Comparison of ENCODE assay signal across 27 cellular contexts in the genomic region with DNA sequence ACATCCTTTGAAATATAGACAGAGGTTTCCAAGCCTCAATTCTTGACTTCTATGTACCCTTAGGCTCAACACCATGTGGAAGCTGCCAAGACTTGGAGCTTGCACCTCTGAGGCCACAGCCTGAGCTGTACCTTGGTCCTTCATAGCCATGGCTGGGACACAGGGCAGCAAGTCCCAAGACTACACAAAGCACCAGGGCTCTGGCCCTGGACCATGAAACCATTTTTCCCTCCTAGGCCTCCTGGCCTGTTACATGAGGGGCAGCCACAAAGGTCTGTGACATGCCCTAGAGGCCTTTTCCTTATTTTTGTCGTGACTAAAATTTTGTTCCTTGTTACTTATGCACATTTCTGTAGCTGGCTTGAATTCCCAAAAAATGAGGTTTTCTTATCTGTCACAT.
"Had no signal": no experiment of that assay in that cellular context is flagged by ENCODE, and none has a peak within 500 bp of the region (broad histone marks: within the 10 kb centered on the region; RNA-seq: fewer than 3 reads in every experiment).

No MANE protein-coding gene starts in this region.

- H3K27me3 ChIP-seq: stomach, suprapubic skin, testis, thyroid gland, tibial artery, tibial nerve, transverse colon, upper lobe of left lung, upper lobe of right lung, uterus, vagina had no signal

- H3K4me1 ChIP-seq: stomach, suprapubic skin, testis, thyroid gland, tibial artery, tibial nerve, transverse colon, upper lobe of left lung, upper lobe of right lung, uterus, vagina had no signal

- H3K4me3 ChIP-seq: stomach, suprapubic skin, testis, thoracic aorta, thyroid gland, tibial artery, tibial nerve, transverse colon, upper lobe of left lung, upper lobe of right lung, uterus, vagina had no signal

- H3K9me3 ChIP-seq: suprapubic skin, testis, thoracic aorta, thyroid gland, tibial artery, transverse colon, upper lobe of right lung, uterus, vagina had no signal

- DNase-seq: stimulated activated CD4-positive, alpha-beta T cell treated with anti-CD3 and anti-CD28 coated beads, Interleukin-2, amount 100 ng/mL, for 48 hours; stimulated activated CD4-positive, alpha-beta T cell treated with anti-CD3 and anti-CD28 coated beads, Interleukin-4, amount 100 ng/mL, for 1 hour; stimulated activated CD4-positive, alpha-beta T cell treated with anti-CD3 and anti-CD28 coated beads, Interleukin-4, amount 100 ng/mL, for 24 hours; stimulated activated CD4-positive, alpha-beta T cell treated with anti-CD3 and anti-CD28 coated beads, Interleukin-4, amount 100 ng/mL, for 4 hours; stimulated activated CD8-positive, alpha-beta memory T cell treated with anti-CD3 and anti-CD28 coated beads, Interleukin-4, amount 100 ng/mL, for 48 hours; stimulated activated naive B cell treated with anti-CD40 and anti-IgM and Interleukin-4, amounts not matched to agents 10 μg/mL and 1 μg/mL and 100 μg/mL, for 72 hours; stimulated activated naive CD4-positive, alpha-beta T cell; stimulated activated naive CD4-positive, alpha-beta T cell treated with Interleukin-2 at 50 U/mL for 16 hours; stimulated activated naive CD8-positive, alpha-beta T cell treated with anti-CD3 and anti-CD28 coated beads, Interleukin-15, amount 100 ng/mL, for 72 hours; stimulated activated naive CD8-positive, alpha-beta T cell treated with anti-CD3 and anti-CD28 coated beads, Interleukin-15, Interleukin-2, amounts not matched to agents 100 U/mL and 50 U/mL, for 24 hours; stomach; substantia nigra; testis; thyroid gland; tibial artery; transverse colon; trophoblast cell; upper lobe of left lung; upper lobe of right lung; uterus had no signal

- H3K27ac ChIP-seq: stomach, suprapubic skin, testis, thoracic aorta, thyroid gland, tibial artery, tibial nerve, transverse colon, upper lobe of left lung, upper lobe of right lung, uterus, vagina had no signal

- FAIRE-seq: urothelium cell line had no signal

- ATAC-seq: stimulated activated effector memory CD8-positive, alpha-beta T cell treated with anti-CD3 and anti-CD28 coated beads, Interleukin-12 subunit alpha, Interleukin-12 subunit beta, amount 100 ng/mL, for 72 hours; stimulated activated memory B cell treated with anti-CD40 and anti-IgM and Interleukin-4, amounts not matched to agents 10 μg/mL and 1 μg/mL and 100 μg/mL, for 72 hours; stimulated activated naive B cell treated with anti-CD40 and anti-IgM and Interleukin-4, amounts not matched to agents 10 μg/mL and 1 μg/mL and 100 μg/mL, for 72 hours; stimulated activated naive CD8-positive, alpha-beta T cell treated with anti-CD3 and anti-CD28 coated beads, Interleukin-15, amount 100 ng/mL, for 72 hours; stimulated activated naive CD8-positive, alpha-beta T cell treated with anti-CD3 and anti-CD28 coated beads, Interleukin-15, Interleukin-2, amounts not matched to agents 100 U/mL and 50 U/mL, for 24 hours; upper lobe of right lung had no signal

- H3K36me3 ChIP-seq: stomach, suprapubic skin, thoracic aorta, thyroid gland, tibial artery, tibial nerve, transverse colon, upper lobe of left lung, upper lobe of right lung, uterus, vagina had no signal
